In the genomic region with DNA sequence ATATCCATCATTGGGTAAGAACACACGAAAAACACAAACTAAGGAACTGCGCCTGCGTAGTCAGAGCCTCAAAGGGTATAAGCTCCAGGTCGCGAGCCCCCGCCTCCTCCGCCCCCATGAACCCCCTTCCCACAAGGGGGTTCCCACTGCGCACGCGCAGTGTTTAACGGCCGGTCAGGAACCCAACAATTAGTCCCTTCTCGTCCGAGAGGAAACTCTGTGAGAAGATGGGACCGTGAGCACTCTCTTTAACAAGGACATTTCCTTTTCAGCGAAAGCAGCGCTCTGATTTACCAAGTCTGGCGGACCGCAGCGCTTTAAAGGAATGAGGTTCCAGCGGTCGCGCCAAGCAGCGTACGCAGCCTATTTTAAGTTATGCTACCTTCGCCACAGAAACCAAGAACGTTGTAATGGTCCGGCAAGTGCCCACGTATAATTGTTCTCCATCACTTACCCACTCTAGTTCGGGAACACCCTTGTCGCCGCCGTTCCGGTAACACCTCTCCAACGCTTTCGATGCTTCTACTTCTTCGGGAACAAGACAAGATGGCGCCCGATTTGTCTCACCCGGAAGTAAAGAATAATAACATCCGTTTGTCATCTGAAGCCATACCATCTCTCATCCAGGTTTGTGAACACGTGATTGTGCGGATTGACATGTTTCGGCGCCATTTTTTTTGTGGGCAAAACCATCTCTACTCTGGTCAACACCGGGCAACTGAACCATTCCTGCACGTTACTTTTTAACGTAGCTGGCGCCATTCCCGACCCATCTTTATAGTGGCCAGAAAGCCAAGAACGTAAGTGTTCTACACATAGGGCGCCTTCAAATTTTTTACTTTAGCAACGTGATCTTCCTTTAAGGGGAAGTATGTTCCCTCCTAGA, we compare ENCODE assay signal across 8 cellular contexts. TPM values are rescaled to one million over a fixed set of nuclear protein-coding genes. Genes with fewer than 3 reads are reported as not detected.
A peak's percentile ranks its signal among the peaks of the same experiment; 100 is the strongest.
DNase-seq lines count a peak whose midpoint lies in the region; ATAC-seq, FAIRE-seq and TF ChIP-seq lines count a peak whose summit lies in the region.

A gene with protein sequence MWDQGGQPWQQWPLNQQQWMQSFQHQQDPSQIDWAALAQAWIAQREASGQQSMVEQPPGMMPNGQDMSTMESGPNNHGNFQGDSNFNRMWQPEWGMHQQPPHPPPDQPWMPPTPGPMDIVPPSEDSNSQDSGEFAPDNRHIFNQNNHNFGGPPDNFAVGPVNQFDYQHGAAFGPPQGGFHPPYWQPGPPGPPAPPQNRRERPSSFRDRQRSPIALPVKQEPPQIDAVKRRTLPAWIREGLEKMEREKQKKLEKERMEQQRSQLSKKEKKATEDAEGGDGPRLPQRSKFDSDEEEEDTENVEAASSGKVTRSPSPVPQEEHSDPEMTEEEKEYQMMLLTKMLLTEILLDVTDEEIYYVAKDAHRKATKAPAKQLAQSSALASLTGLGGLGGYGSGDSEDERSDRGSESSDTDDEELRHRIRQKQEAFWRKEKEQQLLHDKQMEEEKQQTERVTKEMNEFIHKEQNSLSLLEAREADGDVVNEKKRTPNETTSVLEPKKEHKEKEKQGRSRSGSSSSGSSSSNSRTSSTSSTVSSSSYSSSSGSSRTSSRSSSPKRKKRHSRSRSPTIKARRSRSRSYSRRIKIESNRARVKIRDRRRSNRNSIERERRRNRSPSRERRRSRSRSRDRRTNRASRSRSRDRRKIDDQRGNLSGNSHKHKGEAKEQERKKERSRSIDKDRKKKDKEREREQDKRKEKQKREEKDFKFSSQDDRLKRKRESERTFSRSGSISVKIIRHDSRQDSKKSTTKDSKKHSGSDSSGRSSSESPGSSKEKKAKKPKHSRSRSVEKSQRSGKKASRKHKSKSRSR (minus strand): TSS at position 548 of the 886 bp plus-strand sequence. CDS start 10,649 bp downstream, outside the sequence.

- H3K27me3 ChIP-seq in H1 (replicated peaks in 1 of 4; ENCODE audit: control insufficient read depth in 3 of 4, extremely low read depth in 1 of 4, insufficient read depth in 3 of 4, low read length in 3 of 4) = no peaks in the 10 kb centered on the region

- peak within 1 kb of the TSS; percentile 100; the same call in 1 of the 2 replicates for H4K8ac ChIP-seq in H1 (ENCODE audit: extremely low read depth, insufficient read depth, low read length)

- peak within 1 kb of the TSS; percentile 99 for H3K18ac ChIP-seq in H1 (ENCODE audit: extremely low read depth, low read length)

- no peak for TF ChIP-seq CTCF in H1 (IDR thresholded peaks at IDR 0.05; ENCODE audit: control extremely low read depth in 1 of 3, insufficient read depth in 1 of 3, low read depth in 1 of 3, low read length in 3 of 3)

- peak within 1 kb of the TSS; percentile 100 for H2BK5ac ChIP-seq in H1 (ENCODE audit: low read depth, low read length)

- POLR2A ChIA-PET in H1 (lab: Charles Lee; ENCODE audit: partially characterized antibody) = interaction anchor here (0.7 to 6.5 kb wide), 32 partner anchors 9 to 199 kb away, joined by 3 to 79 read pairs (median 4); a partner anchor contains a TSS

- H3K56ac ChIP-seq in H1 (replicated peaks; ENCODE audit: insufficient read length, low read depth, low read length) = peak within 1 kb of the TSS; percentile 85

- H2BK120ac ChIP-seq in H1 (replicated peaks; ENCODE audit: low read depth, low read length) = peak within 1 kb of the TSS; percentile 86

- CTCF ChIA-PET in H1 (lab: Charles Lee; ENCODE audit: partially characterized antibody) = interaction anchor here (0.9 to 3.1 kb wide), 8 partner anchors 10 to 161 kb away, joined by 3 to 34 read pairs (median 4); no protein-coding TSS in a partner anchor

- H2BK12ac ChIP-seq in H1 (ENCODE audit: low read depth, low read length) = peak within 1 kb of the TSS; percentile 99; the same call in 1 of the 2 replicates

- peak within 1 kb of the TSS; percentile 63 to 75 for H3K4me2 ChIP-seq in H1 (ENCODE audit: insufficient read depth in 1 of 2, low read depth in 2 of 2, low read length in 2 of 2)

- H2AK5ac ChIP-seq in H1 (ENCODE audit: low read depth, low read length) = peak within 1 kb of the TSS; percentile 89

- peak within 1 kb of the TSS; percentile 99 for H3K27ac Mint-ChIP-seq in memory B cell

- H3K23ac ChIP-seq in H1 (ENCODE audit: insufficient read length) = no peak within 1 kb of the TSS

- H4K91ac ChIP-seq in H1 (replicated peaks; ENCODE audit: insufficient read length, low read length) = peak within 1 kb of the TSS; percentile 92

- H3K9me3 Mint-ChIP-seq in memory B cell = no peaks in the 10 kb centered on the region

- H4K20me1 ChIP-seq in H1 (replicated peaks in 1 of 2; ENCODE audit: control insufficient read depth in 1 of 2, insufficient read depth in 2 of 2, low read length in 2 of 2) = peaks cover 14 to 18% of the 10 kb centered on the region in 2 experiments

- peak within 1 kb of the TSS; percentile 44 for H3K14ac ChIP-seq in H1 (ENCODE audit: insufficient read length)

- peak within 1 kb of the TSS; percentile 83 for H3K4ac ChIP-seq in H1 (replicated peaks; ENCODE audit: insufficient read length, low read depth, low read length)

- peak within 1 kb of the TSS; percentile 74 for H2AFZ ChIP-seq in H1 (ENCODE audit: low read length)

- H3K4me3 Mint-ChIP-seq in memory B cell = peak within 1 kb of the TSS; percentile 99

- DNase-seq in COLO829 (ENCODE audit: low spot score) (peak; percentile 93), HTR-8/SVneo (ENCODE audit: insufficient read length, low spot score) (peak; percentile 89), NOMO-1 treated with dmso at 0.1 percent for 144 hours (lab: John Stamatoyannopoulos, UW; ENCODE audit: unreplicated experiment) (peak; percentile 89), H1 (ENCODE audit: low read depth in 1 of 2, low spot score in 2 of 2) (peak; percentile 82 to 86), memory B cell (ENCODE audit: low spot score in 2 of 2) (peak; percentile 84 to 88)
- DNase-seq in activated CD8-positive, alpha-beta memory T cell treated with anti-CD3 and anti-CD28 coated beads for 48 hours (ENCODE audit: low read depth in 2 of 3, low spot score in 2 of 3) = peak; percentile 55 to 62 (median 61)
- peak; percentile 67 for DNase-seq in stimulated activated CD8-positive, alpha-beta memory T cell treated with anti-CD3 and anti-CD28 coated beads, Interleukin-12 subunit alpha, Interleukin-12 subunit beta, amount 100 ng/mL, for 24 hours (ENCODE audit: extremely low read depth)

- H3K9ac ChIP-seq in H1 (replicated peaks in 1 of 4; ENCODE audit: extremely low read depth in 1 of 4, low read depth in 3 of 4, low read length in 3 of 4) = peak within 1 kb of the TSS; percentile 97 to 100 (median 99)

- H2BK15ac ChIP-seq in H1 (ENCODE audit: low read length) = no peak within 1 kb of the TSS; the same call in 1 of the 2 replicates

- H3K4me1 Mint-ChIP-seq in memory B cell = peaks cover 38% of the 10 kb centered on the region

- H3K27me3 Mint-ChIP-seq in memory B cell = no peaks in the 10 kb centered on the region

- no peak for TF ChIP-seq EP300 in H1 (IDR thresholded peaks at IDR 0.05; ENCODE audit: borderline replicate concordance in 1 of 2, low read depth in 2 of 2, low read length in 2 of 2)

- peak; percentile 82 for ATAC-seq in GM21367 (IDR thresholded peaks at IDR 0.05; ENCODE audit: unreplicated experiment)
- ATAC-seq in memory B cell (ENCODE audit: low read depth) = peak; percentile 77

- H3K79me1 ChIP-seq in H1 (ENCODE audit: low read depth, low read length) = no peaks in the 10 kb centered on the region

- peaks cover 0 to 15% (median 0%) of the 10 kb centered on the region in 4 experiments; a peak in 2 of 8 replicates for H3K36me3 ChIP-seq in H1 (ENCODE audit: control insufficient read depth in 2 of 4, insufficient read depth in 4 of 4, low read length in 3 of 4)

- H3K4me3 ChIP-seq in H1 (ENCODE audit: extremely low read depth in 1 of 4, insufficient read depth in 2 of 4, low read depth in 3 of 4, low read length in 4 of 4) = peak within 1 kb of the TSS; percentile 79 to 99 (median 92)

- H3K27ac ChIP-seq in H1 (ENCODE audit: low read depth, low read length) = peak within 1 kb of the TSS; percentile 97

- no peaks in the 10 kb centered on the region for H3K9me3 ChIP-seq in H1 (ENCODE audit: insufficient read depth in 2 of 2, low read depth in 1 of 2, low read length in 1 of 2)

- H3K4me1 ChIP-seq in H1 (replicated peaks in 1 of 4; ENCODE audit: control insufficient read depth in 3 of 4, insufficient read depth in 4 of 4, low read length in 3 of 4) = peaks cover 0 to 11% (median 5%) of the 10 kb centered on the region in 4 experiments; a peak in 4 of 7 replicates

- no peak for TF ChIP-seq RAD21 in H1 (IDR thresholded peaks at IDR 0.05 in 1 of 2, conservative IDR thresholded peaks at IDR 0.05 in 1 of 2; ENCODE audit: low read depth in 2 of 2, low read length in 2 of 2)

- peak; percentile 85 to 90 for TF ChIP-seq POLR2A in H1 (IDR thresholded peaks at IDR 0.05; ENCODE audit: control extremely low read depth in 1 of 2, low read depth in 2 of 2, low read length in 2 of 2)

- 0% methylated on average over 53 of the region's 53 CpGs; no CpG with 5 or more reads in 1 of the 2 experiments for WGBS in H1 (ENCODE audit: extremely low coverage in 1 of 2, insufficient coverage in 1 of 2, insufficient read length in 1 of 2, insufficient replicate concordance in 2 of 2, low coverage in 1 of 2, low lambda C conversion rate in 2 of 2, missing lambda C conversion rate in 1 of 2), 2 experiments

- peaks cover 8% of the 10 kb centered on the region; the same call in 1 of the 2 replicates for H3K23me2 ChIP-seq in H1 (ENCODE audit: low read depth, low read length)

- no peak within 1 kb of the TSS for H2BK20ac ChIP-seq in H1 (ENCODE audit: low read length)

- peak; percentile 83 for FAIRE-seq in HTR-8/SVneo (lab: Jason Lieb, UNC)
- FAIRE-seq in H1 (lab: Jason Lieb, UNC) = peak; percentile 93

- H4K5ac ChIP-seq in H1 (ENCODE audit: insufficient read length, low read depth, low read length) = peak within 1 kb of the TSS; percentile 80

- peaks cover 8% of the 10 kb centered on the region for H3K36me3 Mint-ChIP-seq in memory B cell

- peaks cover 32 to 65% of the 10 kb centered on the region in 2 experiments for H3K79me2 ChIP-seq in H1 (ENCODE audit: control insufficient read depth in 1 of 2, insufficient read depth in 2 of 2, low read length in 2 of 2)

TF ChIP-seq in H1, 55 proteins besides CTCF, POLR2A, EP300 and RAD21 (continues in another document):
- TF ChIP-seq TEAD4 (IDR thresholded peaks at IDR 0.05; ENCODE audit: low read depth, low read length) (no peak), SIX5 (IDR thresholded peaks at IDR 0.05; ENCODE audit: low read depth, low read length) (peak; percentile 43; the same call in 1 of the 2 replicates), EZH2 (IDR thresholded peaks at IDR 0.05; ENCODE audit: low read depth, low read length, severe bottlenecking) (no peak)

RNA-seq across cellular contexts. Expression of the gene that starts here (rescaled TPM):
- 122 and 134 TPM in 2 replicates for total RNA-seq in H1 (2021; fragmentation: NEBNext Ultra II Directional; extraction: Animal tissue kit (Norgen Biotek cat#: 25700))
- 40.2 and 41.1 TPM in 2 replicates for polyA plus RNA-seq in H1 (2011; rRNA removed)
- polyA plus RNA-seq in H1 (2011; cell fraction: cytosol; rRNA removed) = 81.7 TPM
- 72.1 TPM for polyA plus RNA-seq in H1 (2011; cell fraction: nucleus; rRNA removed)
- 108 to 177 TPM (median 127 TPM) in 4 replicates for polyA plus RNA-seq in H1 (2012, experiment 1 of 2)
- polyA plus RNA-seq in H1 (2012, experiment 2 of 2) = 7.9 TPM
- 263 TPM for polyA plus RNA-seq in H1 (2013, experiment 1 of 2)
- 219 TPM for polyA plus RNA-seq in H1 (2013, experiment 2 of 2)
- 62.1 and 77.1 TPM in 2 replicates for polyA minus RNA-seq in H1 (2011; rRNA and poly(A)+ RNA removed)
- 42.3 TPM for polyA minus RNA-seq in H1 (2011; cell fraction: cytosol; rRNA and poly(A)+ RNA removed)
- polyA minus RNA-seq in H1 (2011; cell fraction: nucleus; rRNA and poly(A)+ RNA removed) = 143 TPM

Comparison
In these comparisons a context has a peak if more than half of its experiments do, and no peak if none do; other contexts are left out.
1. Peak in every context shown above with its lines: DNase-seq, ATAC-seq, H3K4me3 ChIP-seq and H3K27ac ChIP-seq.